Comparison of ENCODE assay signal across 8 cellular contexts in genomic region chr19:5827891-5828660, GRCh38. TPM values are rescaled to one million over a fixed set of nuclear protein-coding genes. Genes with fewer than 3 reads are reported as not detected.
DNase-seq lines count a peak whose midpoint lies in the region; ATAC-seq and TF ChIP-seq lines count a peak whose summit lies in the region.

No MANE protein-coding gene starts in this region.

- 0 out of 3 replicates have a peak, but pooled peaks cover 2% of the 10 kb centered on the region for H3K9me3 Mint-ChIP-seq in GM23338

- no peaks in the 10 kb centered on the region for H3K79me2 ChIP-seq in GM23338 (replicated peaks; ENCODE audit: insufficient read depth)

- TF ChIP-seq CTCF in GM23338 (conservative IDR thresholded peaks at IDR 0.05; ENCODE audit: low read depth in 2 of 2), result no peak

- no peaks in the 10 kb centered on the region for H3K9me2 ChIP-seq in GM23338 (ENCODE audit: insufficient read depth)

- peak overlapping the region; percentile 90 for H2AFZ ChIP-seq in GM23338

- H3K27ac ChIP-seq in GM23338 (ENCODE audit: low read depth) (peak overlapping the region; percentile 94), substantia nigra (ENCODE audit: low read depth, low read length, poor library complexity, severe bottlenecking) (peak overlapping the region; percentile 21)

- peak overlapping the region; percentile 98 for H3K27ac Mint-ChIP-seq in GM23338

- peak overlapping the region; percentile 86 for H3K4me3 ChIP-seq in GM23338

- no peaks in the 10 kb centered on the region for H3K36me3 Mint-ChIP-seq in GM23338 (ENCODE audit: low read depth)

- H3K4me3 Mint-ChIP-seq in GM23338, result peak overlapping the region; percentile 95

- no peaks in the 10 kb centered on the region for H3K36me3 ChIP-seq in GM23338 (ENCODE audit: insufficient read depth)

- H3K4me2 ChIP-seq in GM23338, result peak overlapping the region; percentile 97

- no peaks in the 10 kb centered on the region for H3K27me3 ChIP-seq in GM23338 (ENCODE audit: insufficient read depth)

- H3K4me1 Mint-ChIP-seq in GM23338, result peaks cover 7% of the 10 kb centered on the region

- DNase-seq in EL, result peak; percentile 93
- peak; percentile 94 for DNase-seq in GM23338 (ENCODE audit: low spot score)
- peak; percentile 49 for DNase-seq in LHCN-M2 (ENCODE audit: low read depth)
- peak; percentile 88 to 97 for DNase-seq in SHP77 (lab: John Stamatoyannopoulos, UW)
- peak; percentile 82 to 95 (median 88) for DNase-seq in activated naive CD4-positive, alpha-beta T cell (lab: John Stamatoyannopoulos, UW)
- DNase-seq in glomerular visceral epithelial cell (ENCODE audit: extremely low spot score), result peak; percentile 94
- DNase-seq in occipital lobe (lab: John Stamatoyannopoulos, UW), result peak; percentile 53
- DNase-seq in substantia nigra (lab: John Stamatoyannopoulos, UW), result peak in 45 of 49 donors; percentile 10 to 82 (median 54)

- peaks cover 25% of the 10 kb centered on the region for H3K27me3 Mint-ChIP-seq in GM23338 (ENCODE audit: insufficient read depth, low read depth, poor library complexity)

- peak; percentile 60 for ATAC-seq in GM23338

- H3K4me1 ChIP-seq in GM23338 (ENCODE audit: insufficient read depth), result peaks cover 4% of the 10 kb centered on the region; the same call in 1 of the 2 replicates

- H4K20me1 ChIP-seq in GM23338 (replicated peaks; ENCODE audit: insufficient read depth), result no peaks in the 10 kb centered on the region

- H3F3A ChIP-seq in GM23338 (replicated peaks; ENCODE audit: low read depth), result no peaks in the 10 kb centered on the region

TF ChIP-seq in GM23338, 12 proteins besides CTCF, POLR2A, EP300 and RAD21:
- peak; percentile 97 for TF ChIP-seq POLR2AphosphoS5 (IDR thresholded peaks at IDR 0.05; ENCODE audit: low read depth)
- TF ChIP-seq REST (IDR thresholded peaks at IDR 0.05; ENCODE audit: unreplicated experiment), result no peak
- peak; percentile 80 for TF ChIP-seq CREB1 (CRISPR knock-in tag; IDR thresholded peaks at IDR 0.05; ENCODE audit: low read depth)
- TF ChIP-seq ETS1 (IDR thresholded peaks at IDR 0.05), result 0 out of 2 replicates have a peak, but pooled peaks have one; percentile 16

RNA-seq across cellular contexts. Expression of gene FUT6, which starts 11.4 kb away (rescaled TPM):
- not detected in 2 replicates for total RNA-seq in GM23338 (2014; rRNA removed; shearing (Covaris generic))
- polyA plus RNA-seq in GM23338 (2016; fragmentation: Nextera tagmentation; extraction: Ambion mirVana), result not detected in 2 replicates
- total RNA-seq in LHCN-M2 (2014; rRNA removed) (not detected in 2 replicates), occipital lobe (not detected)
- polyA plus RNA-seq in LHCN-M2 (2012), result not detected

RNA-seq across cellular contexts. Expression of gene FUT3, which starts 23.2 kb away (rescaled TPM):
- total RNA-seq in GM23338 (2014; rRNA removed; shearing (Covaris generic)), result not detected in 2 replicates
- polyA plus RNA-seq in GM23338 (2016; fragmentation: Nextera tagmentation; extraction: Ambion mirVana), result 0.45 TPM in 1 of 2 replicates, not detected in the other
- total RNA-seq in LHCN-M2 (2014; rRNA removed), result not detected in 2 replicates
- polyA plus RNA-seq in LHCN-M2 (2012), result not detected
- not detected for total RNA-seq in occipital lobe

RNA-seq across cellular contexts. Expression of gene NRTN, which starts 23.2 kb away (rescaled TPM):
- total RNA-seq in GM23338 (2014; rRNA removed; shearing (Covaris generic)), result 4.0 and 5.9 TPM in 2 replicates
- polyA plus RNA-seq in GM23338 (2016; fragmentation: Nextera tagmentation; extraction: Ambion mirVana), result 5.5 and 5.8 TPM in 2 replicates
- total RNA-seq in LHCN-M2 (2014; rRNA removed) (not detected in 2 replicates), occipital lobe (not detected)
- not detected for polyA plus RNA-seq in LHCN-M2 (2012)

RNA-seq across cellular contexts. Expression of gene DUS3L, which starts 37.1 kb away (rescaled TPM):
- total RNA-seq in GM23338 (2014; rRNA removed; shearing (Covaris generic)), result 42.7 and 53.0 TPM in 2 replicates
- polyA plus RNA-seq in GM23338 (2016; fragmentation: Nextera tagmentation; extraction: Ambion mirVana), result 24.5 and 26.2 TPM in 2 replicates
- 44.6 and 47.6 TPM in 2 replicates for total RNA-seq in LHCN-M2 (2014; rRNA removed)
- 21.2 TPM for polyA plus RNA-seq in LHCN-M2 (2012)
- total RNA-seq in occipital lobe, result 13.3 TPM

RNA-seq across cellular contexts. Expression of gene FUT5, which starts 42.3 kb away (rescaled TPM):
- not detected in 2 replicates for total RNA-seq in GM23338 (2014; rRNA removed; shearing (Covaris generic))
- 0.10 TPM in 1 of 2 replicates, not detected in the other for polyA plus RNA-seq in GM23338 (2016; fragmentation: Nextera tagmentation; extraction: Ambion mirVana)
- total RNA-seq in LHCN-M2 (2014; rRNA removed) (not detected in 2 replicates), occipital lobe (not detected)
- not detected for polyA plus RNA-seq in LHCN-M2 (2012)

Comparison
In these comparisons a context has a peak if more than half of its experiments do, and no peak if none do; other contexts are left out.
1. Peak in every context shown above with its lines: DNase-seq, ATAC-seq, H3K4me3 ChIP-seq and H3K27ac ChIP-seq.